24 cellular contexts compared by ENCODE assay signal in the genomic region with DNA sequence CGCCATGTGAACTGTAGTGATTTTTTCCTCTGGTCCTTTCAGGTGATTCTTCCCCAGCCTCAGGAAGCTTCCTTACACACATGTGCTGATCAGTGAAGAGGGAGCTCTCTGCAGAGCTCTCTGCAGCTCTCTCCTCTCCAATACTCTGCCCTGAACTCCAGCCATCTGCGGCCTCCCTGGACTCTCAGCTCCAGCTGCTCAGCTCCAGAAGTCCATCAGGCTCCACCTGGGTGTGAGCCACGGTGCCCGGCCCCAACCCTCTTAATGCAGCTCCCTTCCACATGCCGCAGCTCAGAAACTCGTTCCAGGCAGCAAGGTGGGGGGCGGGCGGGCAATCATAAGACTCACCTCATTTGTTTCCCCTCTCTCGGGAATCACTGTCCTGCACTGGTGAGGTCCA. TPM values are rescaled to one million over a fixed set of nuclear protein-coding genes. Genes with fewer than 3 reads are reported as not detected.
DNase-seq lines count a peak whose midpoint lies in the region; ATAC-seq, FAIRE-seq and TF ChIP-seq lines count a peak whose summit lies in the region.
"Had no signal": no experiment of that assay in that cellular context is flagged by ENCODE, and none has a peak within 500 bp of the region (broad histone marks: within the 10 kb centered on the region; RNA-seq: fewer than 3 reads in every experiment).

No MANE protein-coding gene starts in this region.

- H3K36me3 ChIP-seq in HepG2 (replicated peaks in 1 of 2; ENCODE audit: control insufficient read depth in 1 of 2, insufficient read depth in 2 of 2, low read length in 2 of 2) = no peaks in the 10 kb centered on the region
- H3K36me3 ChIP-seq in right lobe of liver = no peaks in the 10 kb centered on the region
- H3K36me3 ChIP-seq in H1 (ENCODE audit: control insufficient read depth in 2 of 4, insufficient read depth in 4 of 4, low read length in 3 of 4) = no peaks in the 10 kb centered on the region
- H3K36me3 ChIP-seq: BLaER1, HAP-1 had no signal

- H4K20me1 ChIP-seq in HepG2 (ENCODE audit: insufficient read depth, low read length) (no peaks in the 10 kb centered on the region), H1 (replicated peaks in 1 of 2; ENCODE audit: control insufficient read depth in 1 of 2, insufficient read depth in 2 of 2, low read length in 2 of 2) (no peaks in the 10 kb centered on the region)
- H4K20me1 ChIP-seq: BLaER1 had no signal

- no peak overlapping the region for H3K56ac ChIP-seq in H1 (replicated peaks; ENCODE audit: insufficient read length, low read depth, low read length)

- peaks cover 2 to 5% of the 10 kb centered on the region in 2 experiments; a peak in 1 of 5 replicates for H3K27me3 ChIP-seq in HepG2 (ENCODE audit: control insufficient read depth in 1 of 2, insufficient read depth in 2 of 2, low read length in 2 of 2)
- H3K27me3 ChIP-seq in right lobe of liver = no peaks in the 10 kb centered on the region
- no peaks in the 10 kb centered on the region for H3K27me3 ChIP-seq in H1 (replicated peaks in 1 of 4; ENCODE audit: control insufficient read depth in 3 of 4, extremely low read depth in 1 of 4, insufficient read depth in 3 of 4, low read length in 3 of 4)
- H3K27me3 ChIP-seq: BLaER1 had no signal

- CTCF ChIA-PET in HepG2 (lab: Yijun Ruan, JAX; ENCODE audit: low intra/inter-chr PET ratio, low total read pairs) (no interaction called here), H1 (lab: Charles Lee; ENCODE audit: partially characterized antibody) (interaction anchor here (0.9 to 19.9 kb wide), 7 partner anchors 13 to 116 kb away, joined by 3 to 222 read pairs (median 4); a partner anchor contains a TSS)

- WGBS in HepG2 (ENCODE audit: low lambda C conversion rate) = 49% methylated on average over 9 of the region's 9 CpGs
- WGBS in right lobe of liver (ENCODE audit: insufficient coverage, low coverage, low lambda C conversion rate, missing lambda C conversion rate) = 42% methylated on average over 5 of the region's 9 CpGs
- WGBS in H1 (ENCODE audit: extremely low coverage in 1 of 2, insufficient coverage in 1 of 2, insufficient read length in 1 of 2, insufficient replicate concordance in 2 of 2, low coverage in 1 of 2, low lambda C conversion rate in 2 of 2, missing lambda C conversion rate in 1 of 2), 2 experiments = 90% methylated on average over 9 of the region's 9 CpGs; no CpG with 5 or more reads in 1 of the 2 experiments

- no peak overlapping the region for H3K23ac ChIP-seq in H1 (ENCODE audit: insufficient read length)

- H3K9me3 ChIP-seq in HepG2 (ENCODE audit: low read length) (no peaks in the 10 kb centered on the region), right lobe of liver (no peaks in the 10 kb centered on the region), H1 (ENCODE audit: insufficient read depth in 2 of 2, low read depth in 1 of 2, low read length in 1 of 2) (no peaks in the 10 kb centered on the region)
- H3K9me3 ChIP-seq: BLaER1, Caco-2, HAP-1 had no signal

- no peak overlapping the region for H3K27ac ChIP-seq in HepG2 (ENCODE audit: extremely low read length, insufficient read depth, low read length)
- no peak overlapping the region for H3K27ac ChIP-seq in right lobe of liver
- no peak overlapping the region for H3K27ac ChIP-seq in H1 (ENCODE audit: low read depth, low read length)
- H3K27ac ChIP-seq: 22Rv1, BLaER1, C4-2B, GM23248 had no signal

- H2AK5ac ChIP-seq in H1 (ENCODE audit: low read depth, low read length) = no peak overlapping the region

- in situ Hi-C loops in HepG2 (cut with HindIII; ENCODE audit: extremely low pct_ligation_motif_present, low pct_unique_long_range_greater_than_20kb) = no loop called here

- TF ChIP-seq POLR2A in HepG2 (IDR thresholded peaks at IDR 0.05; ENCODE audit: insufficient read depth in 1 of 2, low read depth in 2 of 2, low read length in 2 of 2) = no peak
- TF ChIP-seq POLR2A in right lobe of liver (IDR thresholded peaks at IDR 0.05) = no peak
- no peak for TF ChIP-seq POLR2A in H1 (IDR thresholded peaks at IDR 0.05; ENCODE audit: control extremely low read depth in 1 of 2, low read depth in 2 of 2, low read length in 2 of 2)

- H3K9ac ChIP-seq in HepG2 (ENCODE audit: insufficient read depth, low read depth, low read length) (no peak overlapping the region), H1 (replicated peaks in 1 of 4; ENCODE audit: extremely low read depth in 1 of 4, low read depth in 3 of 4, low read length in 3 of 4) (no peak overlapping the region)
- H3K9ac ChIP-seq: BLaER1, GM23248 had no signal

- TF ChIP-seq EP300 in HepG2 (IDR thresholded peaks at IDR 0.05; ENCODE audit: low read depth in 2 of 2, low read length in 2 of 2) = no peak
- no peak for TF ChIP-seq EP300 in HepG2 (CRISPR knock-in tag; IDR thresholded peaks at IDR 0.05; ENCODE audit: borderline replicate concordance)
- TF ChIP-seq EP300 in H1 (IDR thresholded peaks at IDR 0.05; ENCODE audit: borderline replicate concordance in 1 of 2, low read depth in 2 of 2, low read length in 2 of 2) = no peak

- intact Hi-C loops in HepG2 (cut with micrococcal nuclease; ENCODE audit: unreplicated experiment) = no loop called here
- intact Hi-C loops in right lobe of liver (cut with DNase I) = no loop called here

- H3K4me3 ChIP-seq in HepG2 (replicated peaks in 1 of 3; ENCODE audit: insufficient read depth in 1 of 3, low read depth in 2 of 3, low read length in 3 of 3) (no peak overlapping the region), right lobe of liver (no peak overlapping the region), H1 (ENCODE audit: extremely low read depth in 1 of 4, insufficient read depth in 2 of 4, low read depth in 3 of 4, low read length in 4 of 4) (no peak overlapping the region)
- H3K4me3 ChIP-seq: BLaER1, GM23248, HAP-1 had no signal

- no peak overlapping the region for H3K14ac ChIP-seq in H1 (ENCODE audit: insufficient read length)

- no peak overlapping the region for H2BK120ac ChIP-seq in H1 (replicated peaks; ENCODE audit: low read depth, low read length)

- no peak overlapping the region for H3K4me2 ChIP-seq in HepG2 (ENCODE audit: low read depth, low read length)
- no peak overlapping the region for H3K4me2 ChIP-seq in H1 (ENCODE audit: insufficient read depth in 1 of 2, low read depth in 2 of 2, low read length in 2 of 2)
- H3K4me2 ChIP-seq: BLaER1 had no signal

- H3K79me1 ChIP-seq in H1 (ENCODE audit: low read depth, low read length) = no peaks in the 10 kb centered on the region

- no peak overlapping the region for H2BK15ac ChIP-seq in H1 (ENCODE audit: low read length)

- peak; percentile 49; the same call in 2 of the 3 replicates for ATAC-seq in HepG2
- no peak for ATAC-seq in right lobe of liver
- ATAC-seq in GM18517 (IDR thresholded peaks at IDR 0.05; ENCODE audit: unreplicated experiment) = no peak
- ATAC-seq: CD8-positive, alpha-beta T cell had no signal

- no TSS peak for BruUV-seq in HepG2 (replicated peaks; lab: Mats Ljungman, UMichigan)

- no peak overlapping the region for H2AFZ ChIP-seq in HepG2 (ENCODE audit: low read length)
- no peak overlapping the region for H2AFZ ChIP-seq in H1 (ENCODE audit: low read length)
- H2AFZ ChIP-seq: GM23248 had no signal

- no peak overlapping the region for H3K18ac ChIP-seq in H1 (ENCODE audit: extremely low read depth, low read length)

- H2BK12ac ChIP-seq in H1 (ENCODE audit: low read depth, low read length) = no peak overlapping the region

- peak; percentile 31 for DNase-seq in DMS 273 (lab: John Stamatoyannopoulos, UW; ENCODE audit: unreplicated experiment)
- no peak for DNase-seq in DMS 273 treated with DMSO at 0.1 percent for 48 hours (lab: John Stamatoyannopoulos, UW)
- DNase-seq in HepG2 (ENCODE audit: low spot score) = no peak
- DNase-seq in right lobe of liver = no peak
- DNase-seq in H1 (ENCODE audit: low read depth in 1 of 2, low spot score in 2 of 2) = no peak
- DNase-seq in NOMO-1 treated with dmso at 0.1 percent for 144 hours (lab: John Stamatoyannopoulos, UW; ENCODE audit: unreplicated experiment) = no peak
- DNase-seq in stimulated activated CD4-positive, alpha-beta T cell treated with anti-CD3 and anti-CD28 coated beads, Interleukin-4, amount 100 ng/mL, for 1 hour = no peak
- DNase-seq: Caco-2; CD4-positive, CD25-positive, alpha-beta regulatory T cell; CD8-positive, alpha-beta T cell; DMS53; DMS79 treated with DMSO at 0.1 percent for 48 hours; GF-D8; GM23248; HFFc6 had no signal

- TF ChIP-seq RAD21 in HepG2 (CRISPR knock-in tag; IDR thresholded peaks at IDR 0.05) (no peak), H1 (IDR thresholded peaks at IDR 0.05 in 1 of 2, conservative IDR thresholded peaks at IDR 0.05 in 1 of 2; ENCODE audit: low read depth in 2 of 2, low read length in 2 of 2) (no peak)

- no peak overlapping the region for H2BK20ac ChIP-seq in H1 (ENCODE audit: low read length)

- H3K79me2 ChIP-seq in HepG2 (ENCODE audit: insufficient read depth, low read length) (no peaks in the 10 kb centered on the region), H1 (ENCODE audit: control insufficient read depth in 1 of 2, insufficient read depth in 2 of 2, low read length in 2 of 2) (no peaks in the 10 kb centered on the region)

- TF ChIP-seq CTCF in HepG2 (CRISPR knock-in tag; IDR thresholded peaks at IDR 0.05) (no peak), right lobe of liver (IDR thresholded peaks at IDR 0.05) (no peak), H1 (IDR thresholded peaks at IDR 0.05; ENCODE audit: control extremely low read depth in 1 of 3, insufficient read depth in 1 of 3, low read depth in 1 of 3, low read length in 3 of 3) (no peak)

- H4K8ac ChIP-seq in H1 (ENCODE audit: extremely low read depth, insufficient read depth, low read length) = peak overlapping the region; percentile 71; the same call in 1 of the 2 replicates

- no peak overlapping the region for H4K5ac ChIP-seq in H1 (ENCODE audit: insufficient read length, low read depth, low read length)

- no peak overlapping the region for H2BK5ac ChIP-seq in H1 (ENCODE audit: low read depth, low read length)

- POLR2A ChIA-PET in HepG2 (lab: Yijun Ruan, JAX) (no interaction called here), H1 (lab: Charles Lee; ENCODE audit: partially characterized antibody) (interaction anchor here (1.3 to 3.1 kb wide), 3 partner anchors 32 to 105 kb away, joined by 3 to 19 read pairs (median 3); a partner anchor contains a TSS)

- H3K4me1 ChIP-seq in HepG2 (ENCODE audit: insufficient read depth, low read length) (peaks cover 16% of the 10 kb centered on the region; the same call in 1 of the 2 replicates), right lobe of liver (no peaks in the 10 kb centered on the region), H1 (replicated peaks in 1 of 4; ENCODE audit: control insufficient read depth in 3 of 4, insufficient read depth in 4 of 4, low read length in 3 of 4) (no peaks in the 10 kb centered on the region)
- H3K4me1 ChIP-seq: Caco-2, HAP-1 had no signal

- no peak overlapping the region for H3K4ac ChIP-seq in H1 (replicated peaks; ENCODE audit: insufficient read length, low read depth, low read length)

- no peaks in the 10 kb centered on the region for H3K23me2 ChIP-seq in H1 (ENCODE audit: low read depth, low read length)

- FAIRE-seq in HepG2 (lab: Jason Lieb, UNC) (no peak), H1 (lab: Jason Lieb, UNC) (no peak)
- FAIRE-seq: A204.1, GM12891, GM18507, H54 had no signal

- H4K91ac ChIP-seq in H1 (replicated peaks; ENCODE audit: insufficient read length, low read length) = no peak overlapping the region

RNA-seq across cellular contexts. Expression of a gene that starts 30.9 kb away (rescaled TPM):
- total RNA-seq in HepG2 (2016; rRNA removed; fragmentation: Illumina TruSeq; extraction: Trizol) (2,010 and 2,638 TPM in 2 replicates), right lobe of liver (100 to 1,000 TPM; 341 to 471 (median 405) TPM)
- total RNA-seq in HepG2 (2016; cell fraction: cytosol; rRNA removed; fragmentation: Illumina TruSeq; extraction: Trizol; ENCODE audit: low read depth) = 1,858 and 2,176 TPM in 2 replicates
- 2,021 and 2,756 TPM in 2 replicates for total RNA-seq in HepG2 (2016; cell fraction: insoluble cytoplasmic fraction; rRNA removed; fragmentation: Illumina TruSeq; extraction: Trizol)
- 3,644 and 4,048 TPM in 2 replicates for total RNA-seq in HepG2 (2016; cell fraction: membrane; rRNA removed; fragmentation: Illumina TruSeq; extraction: Trizol)
- total RNA-seq in HepG2 (2016; cell fraction: nucleus; rRNA removed; fragmentation: Illumina TruSeq; extraction: Trizol) = 641 and 715 TPM in 2 replicates
- polyA plus RNA-seq in HepG2 (2011; rRNA removed) (1,552 and 1,682 TPM in 2 replicates), H1 (2011; rRNA removed) (760 and 1,192 TPM in 2 replicates)
- polyA plus RNA-seq in HepG2 (2011; cell fraction: cytosol; rRNA removed) = 1,274 and 1,563 TPM in 2 replicates
- polyA plus RNA-seq in HepG2 (2011; cell fraction: nucleus; rRNA removed) = 268 and 378 TPM in 2 replicates
- polyA plus RNA-seq in HepG2 (2012) = 3,472 and 3,503 TPM in 2 replicates
- 3,344 and 3,698 TPM in 2 replicates for polyA plus RNA-seq in HepG2 (2016; cell fraction: cytosol; fragmentation: Illumina TruSeq; extraction: Trizol; ENCODE audit: low read depth)
- 3,158 and 3,586 TPM in 2 replicates for polyA plus RNA-seq in HepG2 (2016; cell fraction: insoluble cytoplasmic fraction; fragmentation: Illumina TruSeq; extraction: Trizol; ENCODE audit: low read depth)
- polyA plus RNA-seq in HepG2 (2016; cell fraction: membrane; fragmentation: Illumina TruSeq; extraction: Trizol; ENCODE audit: low read depth) = 4,657 and 4,799 TPM in 2 replicates
- polyA plus RNA-seq in HepG2 (2016; cell fraction: nucleus; fragmentation: Illumina TruSeq; extraction: Trizol; ENCODE audit: insufficient read depth, low read depth) = 1,462 and 1,519 TPM in 2 replicates
- polyA minus RNA-seq in HepG2 (2011; rRNA and poly(A)+ RNA removed; ENCODE audit: low replicate concordance) = 334 and 786 TPM in 2 replicates
- polyA minus RNA-seq in HepG2 (2011; cell fraction: cytosol; rRNA and poly(A)+ RNA removed) = 353 and 418 TPM in 2 replicates
- 166 and 250 TPM in 2 replicates for polyA minus RNA-seq in HepG2 (2011; cell fraction: nucleus; rRNA and poly(A)+ RNA removed)
- 1,426 and 1,499 TPM in 2 replicates for total RNA-seq in H1 (2021; fragmentation: NEBNext Ultra II Directional; extraction: Animal tissue kit (Norgen Biotek cat#: 25700))
- 1,814 TPM for polyA plus RNA-seq in H1 (2011; cell fraction: cytosol; rRNA removed)
- polyA plus RNA-seq in H1 (2011; cell fraction: nucleus; rRNA removed) = 646 TPM
- 3,433 to 4,890 TPM (median 3,853 TPM) in 4 replicates for polyA plus RNA-seq in H1 (2012, experiment 1 of 2)
- 1,251 TPM for polyA plus RNA-seq in H1 (2012, experiment 2 of 2)
- polyA plus RNA-seq in H1 (2013, experiment 1 of 2) = 2,145 TPM
- polyA plus RNA-seq in H1 (2013, experiment 2 of 2) = 2,259 TPM
- 465 and 598 TPM in 2 replicates for polyA minus RNA-seq in H1 (2011; rRNA and poly(A)+ RNA removed)
- 496 TPM for polyA minus RNA-seq in H1 (2011; cell fraction: cytosol; rRNA and poly(A)+ RNA removed)
- polyA minus RNA-seq in H1 (2011; cell fraction: nucleus; rRNA and poly(A)+ RNA removed) = 375 TPM
